2 cellular contexts compared by ENCODE assay signal in the genomic region with DNA sequence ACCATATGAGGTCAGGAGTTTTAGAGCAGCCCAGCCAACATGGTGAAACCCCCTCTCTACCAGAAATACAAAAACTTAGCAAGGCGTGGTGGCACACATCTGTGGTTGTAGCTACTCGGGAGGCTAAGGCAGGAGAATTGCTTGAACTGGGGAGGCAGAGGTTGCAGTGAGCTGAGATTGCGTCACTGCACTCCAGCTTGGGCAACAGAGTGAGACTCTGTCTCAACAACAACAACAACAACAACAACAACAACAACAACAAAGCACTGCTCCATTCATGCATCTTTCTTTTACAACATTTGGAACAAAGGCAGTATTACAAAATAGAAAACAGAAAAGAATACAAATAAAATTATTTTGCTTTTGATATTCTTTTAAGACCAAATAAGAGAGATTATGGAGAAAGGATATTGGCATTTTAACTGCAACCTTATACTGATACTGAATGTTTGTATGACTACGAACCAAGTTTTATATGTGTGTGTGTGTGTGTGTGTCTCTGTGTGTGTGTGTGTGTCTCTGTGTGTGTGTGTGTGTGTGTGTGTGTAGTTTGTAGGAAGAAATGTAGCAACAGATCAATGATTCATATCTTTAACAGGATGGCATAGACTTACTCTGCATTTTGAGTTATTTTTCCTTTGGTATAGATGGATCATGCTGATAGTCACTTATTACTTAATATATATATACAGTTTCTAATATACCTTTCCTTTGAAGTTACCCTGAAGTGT.
TF ChIP-seq lines count a peak whose summit lies in the region.

No MANE protein-coding gene starts in this region.

TF ChIP-seq in HepG2, 621 proteins besides CTCF, POLR2A, EP300 and RAD21:
- TF ChIP-seq FOXP1 (IDR thresholded peaks at IDR 0.05): peak; percentile 79
- no peak for TF ChIP-seq FOXP1 (CRISPR knock-in tag; IDR thresholded peaks at IDR 0.05)
- TF ChIP-seq ATF7-NPFF (CRISPR knock-in tag; IDR thresholded peaks at IDR 0.05; ENCODE audit: low read depth): no peak
- peak; percentile 33; the same call in 1 of the 2 replicates for TF ChIP-seq CEBPB (IDR thresholded peaks at IDR 0.05; ENCODE audit: borderline replicate concordance, low read depth, low read length)
- TF ChIP-seq JARID2 (CRISPR knock-in tag; IDR thresholded peaks at IDR 0.05; ENCODE audit: insufficient replicate concordance): no peak
- TF ChIP-seq NR2F6 (IDR thresholded peaks at IDR 0.05): no peak
- no peak for TF ChIP-seq NR2F6 (CRISPR knock-in tag; IDR thresholded peaks at IDR 0.05)
- no peak for TF ChIP-seq ZNF616 (CRISPR knock-in tag; IDR thresholded peaks at IDR 0.05; ENCODE audit: low read depth)

TF ChIP-seq in IMR-90, 13 proteins besides CTCF, POLR2A, EP300 and RAD21:
- TF ChIP-seq CEBPB (IDR thresholded peaks at IDR 0.05; ENCODE audit: low read depth, low read length): peak; percentile 30; the same call in 1 of the 2 replicates
- TF ChIP-seq FOS (IDR thresholded peaks at IDR 0.05; ENCODE audit: low read depth, low read length): no peak
